ENCODE assay signal across 8 cellular contexts in genomic region chr4:26217961-26218676, GRCh38.
DNase-seq lines count a peak whose midpoint lies in the region; ATAC-seq and TF ChIP-seq lines count a peak whose summit lies in the region.

No MANE protein-coding gene starts in this region.

- ATAC-seq in GM19455 (IDR thresholded peaks at IDR 0.05; ENCODE audit: unreplicated experiment) (peak; percentile 83), HG03565 (IDR thresholded peaks at IDR 0.05; ENCODE audit: unreplicated experiment) (peak; percentile 85), heart left ventricle (peak in 3 of 4 donors; percentile 66 to 77 (median 73)), thoracic aorta (ENCODE audit: insufficient number of reproducible peaks, low FRiP score, low read depth) (peak; percentile 43)

- no peak for TF ChIP-seq POLR2A in heart left ventricle (IDR thresholded peaks at IDR 0.05)

- H3K36me3 ChIP-seq in heart left ventricle: no peaks in the 10 kb centered on the region
- H3K36me3 ChIP-seq in thoracic aorta: no peaks in the 10 kb centered on the region

- no peak overlapping the region for H3K4me3 ChIP-seq in heart left ventricle
- no peak overlapping the region for H3K4me3 ChIP-seq in thoracic aorta

- no peaks in the 10 kb centered on the region for H3K9me3 ChIP-seq in heart left ventricle
- H3K9me3 ChIP-seq in thoracic aorta: no peaks in the 10 kb centered on the region

- DNase-seq in heart left ventricle: peak in 4 of 5 donors; percentile 17 to 58 (median 39)
- DNase-seq in thoracic aorta (ENCODE audit: low spot score): no peak
- DNase-seq in ecto neural progenitor cell (ENCODE audit: low spot score): no peak
- DNase-seq in GM19238 (ENCODE audit: insufficient read length, low spot score): no peak
- no peak for DNase-seq in NCI-H1436 (lab: John Stamatoyannopoulos, UW)
- no peak for DNase-seq in NCI-H2029 (lab: John Stamatoyannopoulos, UW)

- H3K27me3 ChIP-seq in heart left ventricle (peaks cover 0 to 11% (median 0%) of the 10 kb centered on the region in 9 donors), thoracic aorta (replicated peaks; ENCODE audit: insufficient read depth) (no peaks in the 10 kb centered on the region)

- WGBS in heart left ventricle, 4 donors: 61 to 67% (median 62%) methylated on average over 14 to 16 of the region's 16 CpGs

- H3K4me1 ChIP-seq in heart left ventricle (peaks cover 0 to 22% (median 0%) of the 10 kb centered on the region in 12 donors), thoracic aorta (ENCODE audit: control insufficient read depth in 1 of 2, low read depth in 2 of 2) (no peaks in the 10 kb centered on the region)

- H3K27ac ChIP-seq in heart left ventricle (peak overlapping the region in 6 of 12 donors; percentile 19 to 85 (median 38)), thoracic aorta (peak overlapping the region in 1 of 2 donors; percentile 48)

- intact Hi-C loops in heart left ventricle (cut with DNase I): no loop called here

- TF ChIP-seq CTCF in heart left ventricle (IDR thresholded peaks at IDR 0.05): no peak
- no peak for TF ChIP-seq CTCF in thoracic aorta (IDR thresholded peaks at IDR 0.05)

Comparison
In these comparisons a context has a peak if more than half of its experiments do, and no peak if none do; other contexts are left out.
1. DNase-seq: peak in heart left ventricle (4 of 5); none in thoracic aorta (single experiment), ecto neural progenitor cell (single experiment), GM19238 (single experiment), NCI-H1436 (single experiment) and NCI-H2029 (single experiment).
2. Peak in every context shown above with its lines, with median percentiles within 50 percentile points of each other: ATAC-seq.